1 cellular context compared by ENCODE assay signal in genomic region chr7:100429637-100430449, GRCh38.
A peak's percentile ranks its signal among the peaks of the same experiment; 100 is the strongest.
TF ChIP-seq lines count a peak whose summit lies in the region.

TSS of gene MEPCE (plus strand) at chr7:100429831. CDS start at chr7:100430019, 188 bp downstream.

TF ChIP-seq in GM12878, 131 proteins besides CTCF, POLR2A, EP300 and RAD21 (continued from another document and continues in another):
- TF ChIP-seq ZNF592 (IDR thresholded peaks at IDR 0.05) (no peak), CEBPZ (IDR thresholded peaks at IDR 0.05; ENCODE audit: low read depth, low read length) (no peak), BHLHE40 (IDR thresholded peaks at IDR 0.05; ENCODE audit: borderline replicate concordance in 1 of 2, low read depth in 2 of 2, low read length in 1 of 2) (peak in 1 of 2 experiments; percentile 65; a peak in 2 of 4 replicates), RBBP5 (conservative IDR thresholded peaks at IDR 0.05) (no peak), SMAD5 (IDR thresholded peaks at IDR 0.05; ENCODE audit: low read depth) (peak; percentile 12; the same call in 1 of the 2 replicates), RB1 (IDR thresholded peaks at IDR 0.05; ENCODE audit: borderline replicate concordance) (peak; percentile 90; the same call in 1 of the 2 replicates), BCLAF1 (IDR thresholded peaks at IDR 0.05) (no peak), RELA (IDR thresholded peaks at IDR 0.05; ENCODE audit: borderline replicate concordance, partially characterized antibody) (peak; percentile 79), NRF1 (conservative IDR thresholded peaks at IDR 0.05; ENCODE audit: low read depth, low read length) (peak; percentile 27; the same call in 1 of the 2 replicates), ZSCAN29 (IDR thresholded peaks at IDR 0.05) (0 out of 2 replicates have a peak, but pooled peaks have one; percentile 22), PML (IDR thresholded peaks at IDR 0.05; ENCODE audit: low read length) (no peak), ATF3 (IDR thresholded peaks at IDR 0.05; ENCODE audit: borderline replicate concordance, extremely low read depth, low read depth, low read length) (no peak), ESRRA (IDR thresholded peaks at IDR 0.05; ENCODE audit: low read length) (no peak), BMI1 (IDR thresholded peaks at IDR 0.05; ENCODE audit: borderline replicate concordance) (no peak), E2F8 (IDR thresholded peaks at IDR 0.05; ENCODE audit: low read depth, partially characterized antibody) (no peak), BACH1 (IDR thresholded peaks at IDR 0.05; ENCODE audit: borderline replicate concordance) (peak; percentile 93), SMARCA5 (IDR thresholded peaks at IDR 0.05) (peak; percentile 96), MEF2A (IDR thresholded peaks at IDR 0.05; ENCODE audit: insufficient read depth, low read depth, low read length) (no peak), CBX5 (IDR thresholded peaks at IDR 0.05; ENCODE audit: low read depth) (no peak), RAD51 (IDR thresholded peaks at IDR 0.05) (no peak), FOS (IDR thresholded peaks at IDR 0.05; ENCODE audit: borderline replicate concordance, extremely low read depth, insufficient read length) (no peak), GABPA (IDR thresholded peaks at IDR 0.05; ENCODE audit: low read depth) (no peak), MTA2 (IDR thresholded peaks at IDR 0.05; ENCODE audit: low read depth) (no peak), MAX (IDR thresholded peaks at IDR 0.05; ENCODE audit: low read depth, low read length) (peak; percentile 21; the same call in 1 of the 2 replicates), EED (IDR thresholded peaks at IDR 0.05; ENCODE audit: low read depth) (no peak), JUND (IDR thresholded peaks at IDR 0.05; ENCODE audit: low read depth, low read length) (no peak), POLR2AphosphoS2 (IDR thresholded peaks at IDR 0.05; ENCODE audit: low read depth, low read length) (no peak), CREM (IDR thresholded peaks at IDR 0.05; ENCODE audit: low read depth) (no peak), ZBTB33 (IDR thresholded peaks at IDR 0.05) (no peak), ZBED1 (IDR thresholded peaks at IDR 0.05; ENCODE audit: borderline replicate concordance) (no peak), ZNF24 (IDR thresholded peaks at IDR 0.05) (no peak), TARDBP (IDR thresholded peaks at IDR 0.05; ENCODE audit: borderline replicate concordance) (0 out of 2 replicates have a peak, but pooled peaks have one; percentile 20), STAT1 (conservative IDR thresholded peaks at IDR 0.05) (no peak), PRDM15 (CRISPR knock-in tag; IDR thresholded peaks at IDR 0.05) (no peak), MLLT1 (IDR thresholded peaks at IDR 0.05) (0 out of 2 replicates have a peak, but pooled peaks have one; percentile 27), SP1 (IDR thresholded peaks at IDR 0.05; ENCODE audit: low read depth, low read length) (no peak), CEBPB (IDR thresholded peaks at IDR 0.05; ENCODE audit: borderline replicate concordance in 1 of 2, low read depth in 2 of 2, low read length in 2 of 2) (no peak), STAT3 (IDR thresholded peaks at IDR 0.05; ENCODE audit: low read depth, low read length) (no peak), CHD2 (IDR thresholded peaks at IDR 0.05; ENCODE audit: borderline replicate concordance, low read depth, low read length) (peak; percentile 87), NR2C1 (IDR thresholded peaks at IDR 0.05) (no peak), MTA3 (IDR thresholded peaks at IDR 0.05; ENCODE audit: borderline replicate concordance, low read length) (no peak)
